Comparison of ENCODE assay signal across 18 cellular contexts in genomic region chr3:51887620-51888019, GRCh38. TPM values are rescaled to one million over a fixed set of nuclear protein-coding genes. Genes with fewer than 3 reads are reported as not detected.
DNase-seq lines count a peak whose midpoint lies in the region; ATAC-seq and TF ChIP-seq lines count a peak whose summit lies in the region.
"Had no signal": no experiment of that assay in that cellular context is flagged by ENCODE, and none has a peak within 500 bp of the region (broad histone marks: within the 10 kb centered on the region; RNA-seq: fewer than 3 reads in every experiment).

No MANE protein-coding gene starts in this region.

- H3K9me3 Mint-ChIP-seq in progenitor cell of endocrine pancreas (ENCODE audit: low read depth) = no peaks in the 10 kb centered on the region

- no peak for TF ChIP-seq RAD21 in HCT116 (IDR thresholded peaks at IDR 0.05; ENCODE audit: low read depth)

- no peak overlapping the region for H3K9ac ChIP-seq in HCT116 (ENCODE audit: low read length)

- H4K20me1 ChIP-seq in HCT116 (ENCODE audit: insufficient read depth) = no peaks in the 10 kb centered on the region

- no peak overlapping the region for H3K4me3 Mint-ChIP-seq in progenitor cell of endocrine pancreas (ENCODE audit: low read depth)

- H3K9me2 ChIP-seq in HCT116 (ENCODE audit: insufficient read depth) = no peaks in the 10 kb centered on the region

- RAD21 ChIA-PET in HCT116 (lab: Charles Lee; ENCODE audit: low non-redundant PET in 1 of 2, low total read pairs in 2 of 2, uncharacterized antibody in 2 of 2, unreplicated experiment in 2 of 2) = interaction anchor here in 1 of 2 experiments (0.6 kb wide), 1 partner anchor 186 kb away, joined by 3 read pairs; no protein-coding TSS in a partner anchor

- peak overlapping the region; percentile 58 for H3K4me2 ChIP-seq in HCT116 (ENCODE audit: low read length)
- H3K4me2 ChIP-seq: A549 had no signal

- intact Hi-C loops in HCT116 (cut with micrococcal nuclease) (no loop called here), A673 (cut with micrococcal nuclease; ENCODE audit: unreplicated experiment) (no loop called here)

- H3K4me1 ChIP-seq in HCT116 (ENCODE audit: control insufficient read depth in 1 of 2, insufficient read depth in 2 of 2, low read length in 2 of 2) (peaks cover 9 to 14% of the 10 kb centered on the region in 2 experiments), A673 (ENCODE audit: insufficient read depth, low read length, poor library complexity, severe bottlenecking) (no peaks in the 10 kb centered on the region)
- H3K4me1 ChIP-seq: A549 had no signal

- peaks cover 3% of the 10 kb centered on the region for H3K27me3 Mint-ChIP-seq in progenitor cell of endocrine pancreas

- CTCF ChIA-PET in HCT116 (lab: Charles Lee) (interaction anchor here (1.2 kb wide), 1 partner anchor 10 kb away, joined by 4 read pairs; no protein-coding TSS in a partner anchor), A673 (lab: Charles Lee) (no interaction called here)

- no peaks in the 10 kb centered on the region for H3K36me3 ChIP-seq in HCT116 (ENCODE audit: control insufficient read depth in 1 of 2, insufficient read depth in 2 of 2, low read length in 2 of 2)
- H3K36me3 ChIP-seq in A673 (ENCODE audit: insufficient read depth, low read length, poor library complexity, severe bottlenecking) = no peaks in the 10 kb centered on the region

- peak overlapping the region; percentile 39 for H3K27ac Mint-ChIP-seq in progenitor cell of endocrine pancreas

- peak overlapping the region; percentile 66 for H2AFZ ChIP-seq in HCT116 (ENCODE audit: low read depth, low read length, poor library complexity, severe bottlenecking)

- ATAC-seq in HCT116 = peak; percentile 85
- peak; percentile 46 for ATAC-seq in esophagus mucosa
- ATAC-seq: A549 had no signal

- H3K79me2 ChIP-seq in HCT116 (ENCODE audit: insufficient read depth, low read length) = no peaks in the 10 kb centered on the region

- no peak overlapping the region for H3K27ac ChIP-seq in HCT116 (ENCODE audit: low read depth, low read length)
- H3K27ac ChIP-seq in A673 (ENCODE audit: low read depth, low read length, poor library complexity, severe bottlenecking) = no peak overlapping the region
- H3K27ac ChIP-seq: A549, C4-2B, SK-N-MC had no signal

- TF ChIP-seq POLR2A in HCT116 (IDR thresholded peaks at IDR 0.05; ENCODE audit: borderline replicate concordance, extremely low read depth, insufficient read depth, insufficient read length) = no peak

- H3K9me3 ChIP-seq in HCT116 (ENCODE audit: control insufficient read depth in 1 of 2, insufficient read depth in 1 of 2, low read depth in 1 of 2, low read length in 2 of 2) = no peaks in the 10 kb centered on the region
- no peaks in the 10 kb centered on the region for H3K9me3 ChIP-seq in A673 (ENCODE audit: low read depth, low read length, poor library complexity, severe bottlenecking)
- H3K9me3 ChIP-seq: A549 had no signal

- BruUV-seq in HCT116 (replicated peaks; lab: Mats Ljungman, UMichigan) (no TSS peak), A673 (replicated peaks; lab: Mats Ljungman, UMichigan) (no TSS peak)

- POLR2A ChIA-PET in HCT116 (lab: Charles Lee) = interaction anchor here (0.7 kb wide), 1 partner anchor 10 kb away, joined by 3 read pairs; no protein-coding TSS in a partner anchor
- POLR2A ChIA-PET in A673 (lab: Charles Lee; ENCODE audit: low non-redundant PET) = no interaction called here

- H3K4me3 ChIP-seq in HCT116 (replicated peaks in 1 of 2; ENCODE audit: low read depth in 1 of 2, low read length in 2 of 2) (no peak overlapping the region), A673 (ENCODE audit: low read depth, low read length, poor library complexity, severe bottlenecking) (no peak overlapping the region)
- H3K4me3 ChIP-seq: A549, SK-N-MC had no signal

- H3K4me1 Mint-ChIP-seq in progenitor cell of endocrine pancreas (ENCODE audit: low read depth) = no peaks in the 10 kb centered on the region

- H3K36me3 Mint-ChIP-seq in progenitor cell of endocrine pancreas (ENCODE audit: insufficient read depth) = no peaks in the 10 kb centered on the region

- TF ChIP-seq CTCF in HCT116 (IDR thresholded peaks at IDR 0.05 in 2 of 3, conservative IDR thresholded peaks at IDR 0.05 in 1 of 3; ENCODE audit: borderline replicate concordance in 1 of 3, insufficient read depth in 1 of 3, low read depth in 2 of 3, low read length in 2 of 3) (no peak), progenitor cell of endocrine pancreas (IDR thresholded peaks at IDR 0.05; ENCODE audit: unreplicated experiment) (no peak), A673 (conservative IDR thresholded peaks at IDR 0.05; ENCODE audit: low read depth, low read length) (no peak)

- DNase-seq in HCT116 (ENCODE audit: low read depth, low spot score) (no peak), RPMI8226 (peak; percentile 17), progenitor cell of endocrine pancreas (ENCODE audit: low spot score, unreplicated experiment) (no peak), NCI-H2196 treated with DMSO at 0.1 percent for 48 hours (lab: John Stamatoyannopoulos, UW; ENCODE audit: unreplicated experiment) (no peak), A673 (ENCODE audit: low spot score) (no peak), MV-4-11 (lab: John Stamatoyannopoulos, UW) (no peak)
- DNase-seq: EL, H7, NCI-H1436 treated with DMSO at 0.1 percent for 48 hours, NCI-H2029 treated with DMSO at 0.1 percent for 48 hours, NCI-H2171 treated with DMSO at 0.1 percent for 48 hours, NCI-H748 treated with DMSO at 0.1 percent for 48 hours, Right ventricle myocardium superior had no signal

- H3K27me3 ChIP-seq in HCT116 (ENCODE audit: insufficient read depth, low read length) (no peaks in the 10 kb centered on the region), A673 (replicated peaks; ENCODE audit: insufficient read depth, low read depth, low read length, poor library complexity) (no peaks in the 10 kb centered on the region)

TF ChIP-seq in HCT116, 20 proteins besides CTCF, POLR2A, EP300 and RAD21 (continues in another document):
- no peak for TF ChIP-seq REST (IDR thresholded peaks at IDR 0.05; ENCODE audit: low read depth)
- TF ChIP-seq SP1 (IDR thresholded peaks at IDR 0.05; ENCODE audit: low read depth) = peak; percentile 45; the same call in 1 of the 2 replicates
- TF ChIP-seq ZBTB33 (IDR thresholded peaks at IDR 0.05; ENCODE audit: extremely low read depth, insufficient replicate concordance, low read length) = no peak
- no peak for TF ChIP-seq TCF7L2 (IDR thresholded peaks at IDR 0.05; ENCODE audit: borderline replicate concordance, extremely low read depth, insufficient read depth, insufficient read length)

RNA-seq across cellular contexts. Expression of gene IQCF5, which starts 12.2 kb away (rescaled TPM):
- total RNA-seq in HCT116 (2021; ENCODE audit: unreplicated experiment) (not detected), esophagus mucosa (not detected), progenitor cell of endocrine pancreas (not detected in 2 replicates), A673 (2021) (not detected in 2 replicates)
- not detected in 2 replicates for polyA plus RNA-seq in HCT116 (2012)
- total RNA-seq: H7, NCI-H460, Right ventricle myocardium superior had no signal
- polyA plus RNA-seq: A549 had no signal

RNA-seq across cellular contexts. Expression of gene IQCF1, which starts 15.5 kb away (rescaled TPM):
- total RNA-seq in HCT116 (2021; ENCODE audit: unreplicated experiment) (0.66 TPM), esophagus mucosa (not detected), progenitor cell of endocrine pancreas (not detected in 2 replicates), A673 (2021) (not detected in 2 replicates)
- polyA plus RNA-seq in HCT116 (2012) = 0.96 and 1.3 TPM in 2 replicates
- total RNA-seq: H7, NCI-H460, Right ventricle myocardium superior had no signal
- polyA plus RNA-seq: A549 had no signal

RNA-seq across cellular contexts. Expression of gene IQCF2, which starts 26.2 kb away (rescaled TPM):
- not detected for total RNA-seq in HCT116 (2021; ENCODE audit: unreplicated experiment)
- not detected in 2 replicates for polyA plus RNA-seq in HCT116 (2012)
- total RNA-seq in esophagus mucosa = not detected
- not detected in 2 replicates for total RNA-seq in progenitor cell of endocrine pancreas
- not detected in 2 replicates for total RNA-seq in A673 (2021)
- total RNA-seq: H7, NCI-H460, Right ventricle myocardium superior had no signal
- polyA plus RNA-seq: A549 had no signal

RNA-seq across cellular contexts. Expression of gene RRP9, which starts 54.1 kb away (rescaled TPM):
- 71.3 TPM for total RNA-seq in HCT116 (2021; ENCODE audit: unreplicated experiment)
- 54.7 and 62.5 TPM in 2 replicates for polyA plus RNA-seq in HCT116 (2012)
- 18.6 TPM for total RNA-seq in esophagus mucosa
- 22.5 and 24.0 TPM in 2 replicates for total RNA-seq in progenitor cell of endocrine pancreas
- 25.9 and 32.3 TPM in 2 replicates for total RNA-seq in A673 (2021)

RNA-seq across cellular contexts. Expression of gene PARP3, which starts 54.5 kb away (rescaled TPM):
- 17.5 TPM for total RNA-seq in HCT116 (2021; ENCODE audit: unreplicated experiment)
- polyA plus RNA-seq in HCT116 (2012) = 22.8 and 26.5 TPM in 2 replicates
- 5.7 TPM for total RNA-seq in esophagus mucosa
- total RNA-seq in progenitor cell of endocrine pancreas = 5.4 and 7.9 TPM in 2 replicates
- total RNA-seq in A673 (2021) = 3.4 and 4.0 TPM in 2 replicates
